17 cellular contexts compared by ENCODE assay signal in the genomic region with DNA sequence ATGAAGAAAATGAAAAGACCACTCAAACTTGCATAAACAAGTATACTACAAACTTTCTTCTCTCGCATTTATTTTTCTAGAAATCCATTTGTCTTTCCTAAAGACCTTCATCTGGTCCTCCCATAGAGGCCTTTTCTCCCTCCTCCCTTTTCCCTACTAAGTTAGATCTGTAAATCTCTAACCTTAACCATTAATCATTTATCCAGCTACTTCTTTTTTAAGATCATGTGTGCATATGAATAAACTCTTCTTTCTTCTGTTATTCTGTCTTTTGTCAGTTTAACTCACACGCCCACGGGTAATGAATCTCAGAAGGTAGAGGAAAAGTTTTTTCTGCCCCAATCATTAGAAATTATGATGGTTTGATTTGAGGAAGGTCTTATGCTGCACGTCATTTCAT. TPM values are rescaled to one million over a fixed set of nuclear protein-coding genes. Genes with fewer than 3 reads are reported as not detected.
DNase-seq lines count a peak whose midpoint lies in the region; ATAC-seq and FAIRE-seq lines count a peak whose summit lies in the region.
"Had no signal": no experiment of that assay in that cellular context is flagged by ENCODE, and none has a peak within 500 bp of the region (broad histone marks: within the 10 kb centered on the region; RNA-seq: fewer than 3 reads in every experiment).

No MANE protein-coding gene starts in this region.

- H3K9me3 Mint-ChIP-seq in activated naive CD4-positive, alpha-beta T cell treated with anti-CD3 and anti-CD28 coated beads, Interleukin-2, amount 50 U/mL, for 72 hours: no peaks in the 10 kb centered on the region
- H3K9me3 Mint-ChIP-seq: CD4-positive, alpha-beta T cell; H9; IgD-negative memory B cell had no signal

- no peaks in the 10 kb centered on the region for H3K36me3 Mint-ChIP-seq in activated naive CD4-positive, alpha-beta T cell treated with anti-CD3 and anti-CD28 coated beads, Interleukin-2, amount 50 U/mL, for 72 hours
- H3K36me3 Mint-ChIP-seq: IgD-negative memory B cell had no signal

- FAIRE-seq in GM19239 (lab: Jason Lieb, UNC): peak; percentile 8
- FAIRE-seq: A204.1, HepG2 had no signal

- no peak overlapping the region for H3K27ac Mint-ChIP-seq in activated naive CD4-positive, alpha-beta T cell treated with anti-CD3 and anti-CD28 coated beads, Interleukin-2, amount 50 U/mL, for 72 hours
- H3K27ac Mint-ChIP-seq: CD4-positive, alpha-beta T cell; H9; IgD-negative memory B cell had no signal

- DNase-seq in GM19239 (ENCODE audit: insufficient read length, low spot score) (no peak), glomerular visceral epithelial cell (ENCODE audit: extremely low spot score) (peak; percentile 25), renal cortical epithelial cell (ENCODE audit: low read depth) (peak; percentile 84)
- no peak for DNase-seq in activated CD4-positive, alpha-beta T cell treated with anti-CD3 and anti-CD28 coated beads, Interleukin-2, amount 50 U/mL, for 48 hours
- no peak for DNase-seq in activated naive CD4-positive, alpha-beta T cell treated with anti-CD3 and anti-CD28 coated beads, Interleukin-2, amount 50 U/mL, for 72 hours (ENCODE audit: low spot score in 2 of 2)
- DNase-seq: AML-193; CD4-positive, alpha-beta T cell; DMS153; DMS79; GDM1; H9; KBM-7 had no signal

- ATAC-seq in HG03342 (IDR thresholded peaks at IDR 0.05; ENCODE audit: unreplicated experiment): no peak
- ATAC-seq in activated naive CD4-positive, alpha-beta T cell treated with anti-CD3 and anti-CD28 coated beads, Interleukin-2, amount 50 U/mL, for 72 hours: no peak

RNA-seq across cellular contexts. Expression of a gene that starts 48.7 kb away (rescaled TPM):
- total RNA-seq in renal cortical epithelial cell: 1.4 and 5.5 TPM in 2 replicates
- 10 to 100 TPM; 21.3 to 37.0 TPM for total RNA-seq in activated naive CD4-positive, alpha-beta T cell treated with anti-CD3 and anti-CD28 coated beads, Interleukin-2, amount 50 U/mL, for 72 hours
- total RNA-seq: Daoy had no signal

Comparison
In these comparisons a context has a peak if more than half of its experiments do, and no peak if none do; other contexts are left out.
1. DNase-seq: peak in glomerular visceral epithelial cell (single experiment) and renal cortical epithelial cell (single experiment); none in GM19239 (single experiment), activated CD4-positive, alpha-beta T cell treated with anti-CD3 and anti-CD28 coated beads, Interleukin-2, amount 50 U/mL, for 48 hours (0 of 2) and activated naive CD4-positive, alpha-beta T cell treated with anti-CD3 and anti-CD28 coated beads, Interleukin-2, amount 50 U/mL, for 72 hours (0 of 2).